ENCODE assay signal across 8 cellular contexts in the genomic region with DNA sequence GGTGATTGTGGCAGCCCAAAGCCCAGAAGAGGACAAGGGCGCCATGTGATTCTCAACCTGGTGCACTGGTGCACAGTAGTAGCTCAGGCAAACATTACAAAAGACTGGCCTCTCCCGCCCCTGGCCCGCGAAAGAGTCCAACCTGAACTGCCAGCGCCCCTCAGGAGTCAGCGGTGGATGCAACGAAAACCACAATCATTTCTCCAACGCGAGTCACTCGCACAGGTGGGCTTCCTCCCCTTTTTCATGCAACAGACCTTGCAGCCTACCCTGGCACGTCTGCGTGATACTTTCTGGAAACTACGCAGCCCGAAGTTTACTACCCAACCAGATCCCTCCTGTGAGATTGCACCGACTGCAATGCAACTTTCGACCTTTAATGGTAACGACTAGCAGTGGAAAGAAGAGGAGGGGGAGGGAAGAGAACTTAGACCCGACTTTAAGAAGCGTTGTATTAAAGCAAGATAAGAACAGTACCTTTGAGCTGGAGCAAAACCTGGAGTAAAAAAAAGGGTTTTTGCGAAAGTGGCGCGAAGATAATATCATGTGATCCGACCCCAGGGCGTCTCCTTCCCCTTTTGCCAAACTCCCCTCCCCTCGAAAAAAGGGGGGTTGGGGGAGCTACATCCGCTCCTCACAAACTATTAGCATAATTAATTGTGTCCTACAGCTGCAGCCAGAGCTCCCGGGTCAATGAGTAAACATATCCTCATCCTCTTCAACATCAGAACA.
A peak's percentile ranks its signal among the peaks of the same experiment; 100 is the strongest.
DNase-seq lines count a peak whose midpoint lies in the region; ATAC-seq and TF ChIP-seq lines count a peak whose summit lies in the region.

No MANE protein-coding gene starts in this region.

- intact Hi-C loops in Right ventricle myocardium inferior (cut with DNase I): no loop called here

- H3K23ac ChIP-seq in mesenchymal stem cell (ENCODE audit: low read length in 2 of 2): no peak overlapping the region

- no peak overlapping the region for H2BK5ac ChIP-seq in mesenchymal stem cell (ENCODE audit: low read depth, low read length, poor library complexity, severe bottlenecking)

- no peaks in the 10 kb centered on the region for H3K27me3 Mint-ChIP-seq in activated naive CD4-positive, alpha-beta T cell treated with anti-CD3 and anti-CD28 coated beads, Interleukin-2, amount 50 U/mL, for 24 hours

- H3K14ac ChIP-seq in mesenchymal stem cell (ENCODE audit: low read length in 2 of 2): no peak overlapping the region

- H3K9ac ChIP-seq in mesenchymal stem cell (ENCODE audit: low read length): no peak overlapping the region

- no peaks in the 10 kb centered on the region for H3K9me3 Mint-ChIP-seq in activated naive CD4-positive, alpha-beta T cell treated with anti-CD3 and anti-CD28 coated beads, Interleukin-2, amount 50 U/mL, for 24 hours

- H2AFZ ChIP-seq in mesenchymal stem cell (ENCODE audit: low read depth, low read length): no peak overlapping the region

- WGBS in mesenchymal stem cell: 0% methylated on average over 11 of the region's 27 CpGs
- whole genome bisulfite sequencing in tibial nerve, 2 donors: 12 to 34% methylated on average over 11 to 27 of the region's 27 CpGs

- DNase-seq in right atrium auricular region (ENCODE audit: low spot score) (no peak), Right ventricle myocardium inferior (ENCODE audit: missing footprints) (no peak), mesenchymal stem cell (no peak), tibial nerve (ENCODE audit: low spot score in 2 of 2) (no peak), mucosa of gallbladder (ENCODE audit: low spot score) (no peak)

- H2AK5ac ChIP-seq in mesenchymal stem cell (ENCODE audit: low read length, severe bottlenecking): no peak overlapping the region

- H3K79me1 ChIP-seq in mesenchymal stem cell (replicated peaks; ENCODE audit: low read length, poor library complexity, severe bottlenecking): no peaks in the 10 kb centered on the region

- H3K18ac ChIP-seq in mesenchymal stem cell (ENCODE audit: low read depth in 1 of 2, low read length in 2 of 2): no peak overlapping the region

- ATAC-seq in Right ventricle myocardium inferior: no peak
- no peak for ATAC-seq in GM21390 (IDR thresholded peaks at IDR 0.05; ENCODE audit: unreplicated experiment)
- ATAC-seq in GM19455 (IDR thresholded peaks at IDR 0.05; ENCODE audit: unreplicated experiment): no peak

- no peak overlapping the region for H4K91ac ChIP-seq in mesenchymal stem cell (ENCODE audit: low read length)

- TF ChIP-seq EP300 in tibial nerve (IDR thresholded peaks at IDR 0.05): no peak

- H3K4me3 Mint-ChIP-seq in activated naive CD4-positive, alpha-beta T cell treated with anti-CD3 and anti-CD28 coated beads, Interleukin-2, amount 50 U/mL, for 24 hours: peak overlapping the region; percentile 94

- H3K4me1 ChIP-seq in right atrium auricular region (no peaks in the 10 kb centered on the region), mesenchymal stem cell (ENCODE audit: control insufficient read depth, insufficient read depth, low read depth, low read length) (peaks cover 12% of the 10 kb centered on the region), tibial nerve (peaks cover 0 to 11% (median 0%) of the 10 kb centered on the region in 4 donors)

- H3K9me3 ChIP-seq in right atrium auricular region (no peaks in the 10 kb centered on the region), mesenchymal stem cell (ENCODE audit: control insufficient read depth, low read length) (no peaks in the 10 kb centered on the region), tibial nerve (no peaks in the 10 kb centered on the region)

- H2BK120ac ChIP-seq in mesenchymal stem cell (ENCODE audit: low read depth, low read length): no peak overlapping the region

- TF ChIP-seq POLR2A in tibial nerve (IDR thresholded peaks at IDR 0.05): no peak

- TF ChIP-seq CTCF in right atrium auricular region (IDR thresholded peaks at IDR 0.05): no peak
- TF ChIP-seq CTCF in tibial nerve (IDR thresholded peaks at IDR 0.05): no peak

- peak overlapping the region; percentile 47 for H3K4me2 ChIP-seq in mesenchymal stem cell (ENCODE audit: low read length, poor library complexity, severe bottlenecking)

- H3K27ac ChIP-seq in right atrium auricular region: no peak overlapping the region
- H3K27ac ChIP-seq in mesenchymal stem cell (ENCODE audit: low read length, poor library complexity, severe bottlenecking): no peak overlapping the region
- H3K27ac ChIP-seq in tibial nerve: peak overlapping the region in 1 of 4 donors; percentile 81

- H3K27ac Mint-ChIP-seq in activated naive CD4-positive, alpha-beta T cell treated with anti-CD3 and anti-CD28 coated beads, Interleukin-2, amount 50 U/mL, for 24 hours: peak overlapping the region; percentile 46

- H2BK12ac ChIP-seq in mesenchymal stem cell (ENCODE audit: low read length in 2 of 2): no peak overlapping the region

- H3K27me3 ChIP-seq in right atrium auricular region (no peaks in the 10 kb centered on the region), mesenchymal stem cell (ENCODE audit: control insufficient read depth in 1 of 2, insufficient read depth in 1 of 2, low read length in 2 of 2) (peaks cover 15 to 54% of the 10 kb centered on the region in 2 experiments), tibial nerve (peaks cover 0 to 18% of the 10 kb centered on the region in 2 donors)

- no peaks in the 10 kb centered on the region for H3K36me3 ChIP-seq in right atrium auricular region
- no peaks in the 10 kb centered on the region for H3K36me3 ChIP-seq in mesenchymal stem cell (ENCODE audit: control insufficient read depth in 1 of 2, insufficient read depth in 2 of 2, low read depth in 1 of 2, low read length in 2 of 2)
- no peaks in the 10 kb centered on the region for H3K36me3 ChIP-seq in tibial nerve

- H3K4me3 ChIP-seq in right atrium auricular region (peak overlapping the region; percentile 46 to 56), mesenchymal stem cell (ENCODE audit: insufficient read depth in 1 of 2, low read depth in 1 of 2, low read length in 2 of 2) (no peak overlapping the region), tibial nerve (peak overlapping the region; percentile 43 to 71 (median 50))

- H3K4ac ChIP-seq in mesenchymal stem cell (ENCODE audit: low read depth in 1 of 2, low read length in 2 of 2): no peak overlapping the region

- H3K36me3 Mint-ChIP-seq in activated naive CD4-positive, alpha-beta T cell treated with anti-CD3 and anti-CD28 coated beads, Interleukin-2, amount 50 U/mL, for 24 hours: peaks cover 3% of the 10 kb centered on the region

- H3K4me1 Mint-ChIP-seq in activated naive CD4-positive, alpha-beta T cell treated with anti-CD3 and anti-CD28 coated beads, Interleukin-2, amount 50 U/mL, for 24 hours: peaks cover 23% of the 10 kb centered on the region

- no peak overlapping the region for H2BK15ac ChIP-seq in mesenchymal stem cell (ENCODE audit: low read depth, poor library complexity, severe bottlenecking)

- no peak overlapping the region for H4K8ac ChIP-seq in mesenchymal stem cell (ENCODE audit: low read length)

Comparison
In these comparisons a context has a peak if more than half of its experiments do, and no peak if none do; other contexts are left out.
1. H3K4me3 ChIP-seq: peak in right atrium auricular region (2 of 2) and tibial nerve (4 of 4); none in mesenchymal stem cell (0 of 2).